ENCODE assay signal across 10 cellular contexts in genomic region chr4:13705521-13706035, GRCh38.
DNase-seq lines count a peak whose midpoint lies in the region; ATAC-seq lines count a peak whose summit lies in the region.
"Had no signal": no experiment of that assay in that cellular context is flagged by ENCODE, and none has a peak within 500 bp of the region (broad histone marks: within the 10 kb centered on the region; RNA-seq: fewer than 3 reads in every experiment).

No MANE protein-coding gene starts in this region.

- H3K36me3 ChIP-seq in muscle layer of duodenum (ENCODE audit: control insufficient read depth in 1 of 2, insufficient read depth in 2 of 2, low read length in 2 of 2) = no peaks in the 10 kb centered on the region

- H3K4me1 ChIP-seq in muscle layer of duodenum (ENCODE audit: control insufficient read depth in 1 of 2, insufficient read depth in 2 of 2, low read length in 2 of 2) = no peaks in the 10 kb centered on the region

- peak overlapping the region in 1 of 2 donors; percentile 1 for H3K4me3 ChIP-seq in muscle layer of duodenum (ENCODE audit: low read depth in 1 of 2, low read length in 2 of 2)

- H3K9me3 ChIP-seq in muscle layer of duodenum (ENCODE audit: control insufficient read depth in 1 of 2, low read length in 2 of 2) = no peaks in the 10 kb centered on the region

- DNase-seq in DMS53 treated with DMSO at 0.1 percent for 48 hours (lab: John Stamatoyannopoulos, UW; ENCODE audit: unreplicated experiment) = peak; percentile 99
- peak; percentile 73 for DNase-seq in NCI-H748 (lab: John Stamatoyannopoulos, UW; ENCODE audit: unreplicated experiment)
- peak; percentile 12 for DNase-seq in fibroblast of gingiva (ENCODE audit: low read depth)
- DNase-seq in activated T-cell treated with anti-CD3 and anti-CD28 coated beads, Interleukin-2, amount 50 U/mL, for 48 hours = no peak
- DNase-seq in stimulated activated CD4-positive, alpha-beta T cell treated with anti-CD3 and anti-CD28 coated beads, Interleukin-15, amount 100 ng/mL, for 24 hours = no peak
- DNase-seq in activated effector memory CD4-positive, alpha-beta T cell treated with anti-CD3 and anti-CD28 coated beads, Interleukin-2, amount 50 U/mL, for 16 hours = no peak
- DNase-seq: CD4-positive, CD25-positive, alpha-beta regulatory T cell; naive B cell had no signal

- peak overlapping the region; percentile 40 for H3K27ac ChIP-seq in muscle layer of duodenum (ENCODE audit: low read length)

- H3K27me3 ChIP-seq in muscle layer of duodenum (ENCODE audit: low read depth, low read length) = no peaks in the 10 kb centered on the region

- ATAC-seq in HG03135 (IDR thresholded peaks at IDR 0.05; ENCODE audit: unreplicated experiment) = no peak

Comparison
In these comparisons a context has a peak if more than half of its experiments do, and no peak if none do; other contexts are left out.
1. DNase-seq: peak in DMS53 treated with DMSO at 0.1 percent for 48 hours (single experiment), NCI-H748 (single experiment) and fibroblast of gingiva (single experiment); none in activated T-cell treated with anti-CD3 and anti-CD28 coated beads, Interleukin-2, amount 50 U/mL, for 48 hours (0 of 2), stimulated activated CD4-positive, alpha-beta T cell treated with anti-CD3 and anti-CD28 coated beads, Interleukin-15, amount 100 ng/mL, for 24 hours (single experiment) and activated effector memory CD4-positive, alpha-beta T cell treated with anti-CD3 and anti-CD28 coated beads, Interleukin-2, amount 50 U/mL, for 16 hours (single experiment).